ENCODE assay signal across 1 cellular context in the genomic region with DNA sequence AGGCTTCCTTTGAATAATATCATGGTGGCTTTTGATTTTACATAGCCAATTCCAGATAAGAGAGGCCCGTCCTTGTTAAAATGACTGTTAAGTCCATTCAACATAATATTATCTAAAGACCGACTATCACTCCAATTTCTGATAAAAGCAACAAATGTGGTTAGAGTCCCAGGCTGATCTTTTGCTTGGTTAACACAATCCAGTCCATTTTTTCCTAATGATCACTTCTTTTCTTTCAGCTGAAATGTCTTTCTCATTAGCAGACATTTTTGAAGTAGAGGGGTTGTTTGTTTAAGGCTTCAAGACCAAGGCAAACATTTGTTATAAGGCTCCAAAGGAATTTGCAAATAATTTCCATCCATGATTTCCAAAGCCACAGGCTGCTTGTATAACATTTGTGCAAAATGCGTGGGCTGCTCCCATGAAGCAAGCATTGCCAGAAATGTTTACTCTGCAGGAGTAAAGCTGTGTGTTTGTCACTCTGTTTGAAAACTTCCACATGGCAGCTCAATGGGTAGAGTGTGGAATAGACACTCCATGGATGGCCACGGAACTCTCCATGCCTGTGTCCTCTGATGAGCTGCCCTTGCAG.
TF ChIP-seq lines count a peak whose summit lies in the region.

No MANE protein-coding gene starts in this region.

TF ChIP-seq in HepG2, 621 proteins besides CTCF, POLR2A, EP300 and RAD21 (continued from another document and continues in another):
- TF ChIP-seq, protein P1, sequence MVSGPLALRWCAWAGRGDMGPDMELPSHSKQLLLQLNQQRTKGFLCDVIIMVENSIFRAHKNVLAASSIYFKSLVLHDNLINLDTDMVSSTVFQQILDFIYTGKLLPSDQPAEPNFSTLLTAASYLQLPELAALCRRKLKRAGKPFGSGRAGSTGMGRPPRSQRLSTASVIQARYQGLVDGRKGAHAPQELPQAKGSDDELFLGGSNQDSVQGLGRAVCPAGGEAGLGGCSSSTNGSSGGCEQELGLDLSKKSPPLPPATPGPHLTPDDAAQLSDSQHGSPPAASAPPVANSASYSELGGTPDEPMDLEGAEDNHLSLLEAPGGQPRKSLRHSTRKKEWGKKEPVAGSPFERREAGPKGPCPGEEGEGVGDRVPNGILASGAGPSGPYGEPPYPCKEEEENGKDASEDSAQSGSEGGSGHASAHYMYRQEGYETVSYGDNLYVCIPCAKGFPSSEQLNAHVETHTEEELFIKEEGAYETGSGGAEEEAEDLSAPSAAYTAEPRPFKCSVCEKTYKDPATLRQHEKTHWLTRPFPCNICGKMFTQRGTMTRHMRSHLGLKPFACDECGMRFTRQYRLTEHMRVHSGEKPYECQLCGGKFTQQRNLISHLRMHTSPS (CRISPR knock-in tag; IDR thresholded peaks at IDR 0.05; ENCODE audit: low read depth) = no peak
- TF ChIP-seq, protein P2, sequence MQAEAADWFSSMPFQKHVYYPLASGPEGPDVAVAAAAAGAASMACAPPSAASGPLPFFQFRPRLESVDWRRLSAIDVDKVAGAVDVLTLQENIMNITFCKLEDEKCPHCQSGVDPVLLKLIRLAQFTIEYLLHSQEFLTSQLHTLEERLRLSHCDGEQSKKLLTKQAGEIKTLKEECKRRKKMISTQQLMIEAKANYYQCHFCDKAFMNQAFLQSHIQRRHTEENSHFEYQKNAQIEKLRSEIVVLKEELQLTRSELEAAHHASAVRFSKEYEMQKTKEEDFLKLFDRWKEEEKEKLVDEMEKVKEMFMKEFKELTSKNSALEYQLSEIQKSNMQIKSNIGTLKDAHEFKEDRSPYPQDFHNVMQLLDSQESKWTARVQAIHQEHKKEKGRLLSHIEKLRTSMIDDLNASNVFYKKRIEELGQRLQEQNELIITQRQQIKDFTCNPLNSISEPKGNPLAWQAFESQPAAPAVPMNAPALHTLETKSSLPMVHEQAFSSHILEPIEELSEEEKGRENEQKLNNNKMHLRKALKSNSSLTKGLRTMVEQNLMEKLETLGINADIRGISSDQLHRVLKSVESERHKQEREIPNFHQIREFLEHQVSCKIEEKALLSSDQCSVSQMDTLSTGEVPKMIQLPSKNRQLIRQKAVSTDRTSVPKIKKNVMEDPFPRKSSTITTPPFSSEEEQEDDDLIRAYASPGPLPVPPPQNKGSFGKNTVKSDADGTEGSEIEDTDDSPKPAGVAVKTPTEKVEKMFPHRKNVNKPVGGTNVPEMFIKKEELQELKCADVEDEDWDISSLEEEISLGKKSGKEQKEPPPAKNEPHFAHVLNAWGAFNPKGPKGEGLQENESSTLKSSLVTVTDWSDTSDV (CRISPR knock-in tag; IDR thresholded peaks at IDR 0.05) = no peak
- no peak for TF ChIP-seq NCOA5 (CRISPR knock-in tag; IDR thresholded peaks at IDR 0.05)
- TF ChIP-seq ZNF496 (CRISPR knock-in tag; IDR thresholded peaks at IDR 0.05; ENCODE audit: insufficient replicate concordance) = no peak
- no peak for TF ChIP-seq ZNF205 (CRISPR knock-in tag; IDR thresholded peaks at IDR 0.05)
- no peak for TF ChIP-seq ZNF629 (CRISPR knock-in tag; conservative IDR thresholded peaks at IDR 0.05)
- TF ChIP-seq, protein P3, sequence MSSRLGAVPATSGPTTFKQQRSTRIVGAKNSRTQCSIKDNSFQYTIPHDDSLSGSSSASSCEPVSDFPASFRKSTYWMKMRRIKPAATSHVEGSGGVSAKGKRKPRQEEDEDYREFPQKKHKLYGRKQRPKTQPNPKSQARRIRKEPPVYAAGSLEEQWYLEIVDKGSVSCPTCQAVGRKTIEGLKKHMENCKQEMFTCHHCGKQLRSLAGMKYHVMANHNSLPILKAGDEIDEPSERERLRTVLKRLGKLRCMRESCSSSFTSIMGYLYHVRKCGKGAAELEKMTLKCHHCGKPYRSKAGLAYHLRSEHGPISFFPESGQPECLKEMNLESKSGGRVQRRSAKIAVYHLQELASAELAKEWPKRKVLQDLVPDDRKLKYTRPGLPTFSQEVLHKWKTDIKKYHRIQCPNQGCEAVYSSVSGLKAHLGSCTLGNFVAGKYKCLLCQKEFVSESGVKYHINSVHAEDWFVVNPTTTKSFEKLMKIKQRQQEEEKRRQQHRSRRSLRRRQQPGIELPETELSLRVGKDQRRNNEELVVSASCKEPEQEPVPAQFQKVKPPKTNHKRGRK (CRISPR knock-in tag; IDR thresholded peaks at IDR 0.05) = no peak
- no peak for TF ChIP-seq NR2F2 (IDR thresholded peaks at IDR 0.05; ENCODE audit: borderline replicate concordance, low read depth)
- TF ChIP-seq, protein P4, sequence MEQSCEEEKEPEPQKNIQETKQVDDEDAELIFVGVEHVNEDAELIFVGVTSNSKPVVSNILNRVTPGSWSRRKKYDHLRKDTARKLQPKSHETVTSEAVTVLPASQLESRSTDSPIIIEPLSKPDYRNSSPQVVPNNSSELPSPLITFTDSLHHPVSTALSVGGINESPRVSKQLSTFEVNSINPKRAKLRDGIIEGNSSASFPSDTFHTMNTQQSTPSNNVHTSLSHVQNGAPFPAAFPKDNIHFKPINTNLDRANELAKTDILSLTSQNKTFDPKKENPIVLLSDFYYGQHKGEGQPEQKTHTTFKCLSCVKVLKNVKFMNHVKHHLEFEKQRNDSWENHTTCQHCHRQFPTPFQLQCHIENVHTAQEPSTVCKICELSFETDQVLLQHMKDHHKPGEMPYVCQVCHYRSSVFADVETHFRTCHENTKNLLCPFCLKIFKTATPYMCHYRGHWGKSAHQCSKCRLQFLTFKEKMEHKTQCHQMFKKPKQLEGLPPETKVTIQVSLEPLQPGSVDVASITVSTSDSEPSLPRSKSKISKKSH (CRISPR knock-in tag; IDR thresholded peaks at IDR 0.05; ENCODE audit: borderline replicate concordance) = no peak
- no peak for TF ChIP-seq ZNF850 (CRISPR knock-in tag; conservative IDR thresholded peaks at IDR 0.05)
- 0 out of 3 replicates have a peak, but pooled peaks have one; percentile 39 for TF ChIP-seq MXI1 (IDR thresholded peaks at IDR 0.05; ENCODE audit: borderline replicate concordance, low read depth, low read length)
- TF ChIP-seq, protein P5, sequence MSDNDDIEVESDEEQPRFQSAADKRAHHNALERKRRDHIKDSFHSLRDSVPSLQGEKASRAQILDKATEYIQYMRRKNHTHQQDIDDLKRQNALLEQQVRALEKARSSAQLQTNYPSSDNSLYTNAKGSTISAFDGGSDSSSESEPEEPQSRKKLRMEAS (IDR thresholded peaks at IDR 0.05) = peak; percentile 35; the same call in 1 of the 2 replicates
- TF ChIP-seq, protein P6, sequence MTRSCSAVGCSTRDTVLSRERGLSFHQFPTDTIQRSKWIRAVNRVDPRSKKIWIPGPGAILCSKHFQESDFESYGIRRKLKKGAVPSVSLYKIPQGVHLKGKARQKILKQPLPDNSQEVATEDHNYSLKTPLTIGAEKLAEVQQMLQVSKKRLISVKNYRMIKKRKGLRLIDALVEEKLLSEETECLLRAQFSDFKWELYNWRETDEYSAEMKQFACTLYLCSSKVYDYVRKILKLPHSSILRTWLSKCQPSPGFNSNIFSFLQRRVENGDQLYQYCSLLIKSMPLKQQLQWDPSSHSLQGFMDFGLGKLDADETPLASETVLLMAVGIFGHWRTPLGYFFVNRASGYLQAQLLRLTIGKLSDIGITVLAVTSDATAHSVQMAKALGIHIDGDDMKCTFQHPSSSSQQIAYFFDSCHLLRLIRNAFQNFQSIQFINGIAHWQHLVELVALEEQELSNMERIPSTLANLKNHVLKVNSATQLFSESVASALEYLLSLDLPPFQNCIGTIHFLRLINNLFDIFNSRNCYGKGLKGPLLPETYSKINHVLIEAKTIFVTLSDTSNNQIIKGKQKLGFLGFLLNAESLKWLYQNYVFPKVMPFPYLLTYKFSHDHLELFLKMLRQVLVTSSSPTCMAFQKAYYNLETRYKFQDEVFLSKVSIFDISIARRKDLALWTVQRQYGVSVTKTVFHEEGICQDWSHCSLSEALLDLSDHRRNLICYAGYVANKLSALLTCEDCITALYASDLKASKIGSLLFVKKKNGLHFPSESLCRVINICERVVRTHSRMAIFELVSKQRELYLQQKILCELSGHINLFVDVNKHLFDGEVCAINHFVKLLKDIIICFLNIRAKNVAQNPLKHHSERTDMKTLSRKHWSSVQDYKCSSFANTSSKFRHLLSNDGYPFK (CRISPR knock-in tag; IDR thresholded peaks at IDR 0.05; ENCODE audit: borderline replicate concordance) = no peak
- TF ChIP-seq GLI4 (CRISPR knock-in tag; IDR thresholded peaks at IDR 0.05; ENCODE audit: borderline replicate concordance) = no peak
- no peak for TF ChIP-seq ZMYM2 (CRISPR knock-in tag; IDR thresholded peaks at IDR 0.05)
- no peak for TF ChIP-seq NR2F6 (IDR thresholded peaks at IDR 0.05)
- TF ChIP-seq NR2F6 (CRISPR knock-in tag; IDR thresholded peaks at IDR 0.05) = no peak
- TF ChIP-seq HOXD1 (CRISPR knock-in tag; IDR thresholded peaks at IDR 0.05) = no peak
- TF ChIP-seq ZNF766 (CRISPR knock-in tag; IDR thresholded peaks at IDR 0.05; ENCODE audit: borderline replicate concordance) = no peak
- TF ChIP-seq ZNF354B (CRISPR knock-in tag; IDR thresholded peaks at IDR 0.05) = no peak
- no peak for TF ChIP-seq ZNF605 (CRISPR knock-in tag; IDR thresholded peaks at IDR 0.05)
- TF ChIP-seq PHB2 (IDR thresholded peaks at IDR 0.05; ENCODE audit: partially characterized antibody) = no peak
- peak; percentile 49; the same call in 1 of the 2 replicates for TF ChIP-seq SALL1 (CRISPR knock-in tag; IDR thresholded peaks at IDR 0.05)
- no peak for TF ChIP-seq HNF4G (IDR thresholded peaks at IDR 0.05; ENCODE audit: borderline replicate concordance, low read depth, low read length)
- no peak for TF ChIP-seq HNF4G (CRISPR knock-in tag; IDR thresholded peaks at IDR 0.05; ENCODE audit: borderline replicate concordance, low read depth)
- TF ChIP-seq, protein P7, sequence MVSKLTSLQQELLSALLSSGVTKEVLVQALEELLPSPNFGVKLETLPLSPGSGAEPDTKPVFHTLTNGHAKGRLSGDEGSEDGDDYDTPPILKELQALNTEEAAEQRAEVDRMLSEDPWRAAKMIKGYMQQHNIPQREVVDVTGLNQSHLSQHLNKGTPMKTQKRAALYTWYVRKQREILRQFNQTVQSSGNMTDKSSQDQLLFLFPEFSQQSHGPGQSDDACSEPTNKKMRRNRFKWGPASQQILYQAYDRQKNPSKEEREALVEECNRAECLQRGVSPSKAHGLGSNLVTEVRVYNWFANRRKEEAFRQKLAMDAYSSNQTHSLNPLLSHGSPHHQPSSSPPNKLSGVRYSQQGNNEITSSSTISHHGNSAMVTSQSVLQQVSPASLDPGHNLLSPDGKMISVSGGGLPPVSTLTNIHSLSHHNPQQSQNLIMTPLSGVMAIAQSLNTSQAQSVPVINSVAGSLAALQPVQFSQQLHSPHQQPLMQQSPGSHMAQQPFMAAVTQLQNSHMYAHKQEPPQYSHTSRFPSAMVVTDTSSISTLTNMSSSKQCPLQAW (CRISPR knock-in tag; IDR thresholded peaks at IDR 0.05) = no peak
- TF ChIP-seq GABPB1 (CRISPR knock-in tag; IDR thresholded peaks at IDR 0.05) = no peak
- TF ChIP-seq, protein P8, sequence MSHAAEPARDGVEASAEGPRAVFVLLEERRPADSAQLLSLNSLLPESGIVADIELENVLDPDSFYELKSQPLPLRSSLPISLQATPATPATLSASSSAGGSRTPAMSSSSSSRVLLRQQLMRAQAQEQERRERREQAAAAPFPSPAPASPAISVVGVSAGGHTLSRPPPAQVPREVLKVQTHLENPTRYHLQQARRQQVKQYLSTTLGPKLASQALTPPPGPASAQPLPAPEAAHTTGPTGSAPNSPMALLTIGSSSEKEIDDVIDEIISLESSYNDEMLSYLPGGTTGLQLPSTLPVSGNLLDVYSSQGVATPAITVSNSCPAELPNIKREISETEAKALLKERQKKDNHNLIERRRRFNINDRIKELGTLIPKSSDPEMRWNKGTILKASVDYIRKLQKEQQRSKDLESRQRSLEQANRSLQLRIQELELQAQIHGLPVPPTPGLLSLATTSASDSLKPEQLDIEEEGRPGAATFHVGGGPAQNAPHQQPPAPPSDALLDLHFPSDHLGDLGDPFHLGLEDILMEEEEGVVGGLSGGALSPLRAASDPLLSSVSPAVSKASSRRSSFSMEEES (CRISPR knock-in tag; IDR thresholded peaks at IDR 0.05) = no peak
- TF ChIP-seq, protein P9, sequence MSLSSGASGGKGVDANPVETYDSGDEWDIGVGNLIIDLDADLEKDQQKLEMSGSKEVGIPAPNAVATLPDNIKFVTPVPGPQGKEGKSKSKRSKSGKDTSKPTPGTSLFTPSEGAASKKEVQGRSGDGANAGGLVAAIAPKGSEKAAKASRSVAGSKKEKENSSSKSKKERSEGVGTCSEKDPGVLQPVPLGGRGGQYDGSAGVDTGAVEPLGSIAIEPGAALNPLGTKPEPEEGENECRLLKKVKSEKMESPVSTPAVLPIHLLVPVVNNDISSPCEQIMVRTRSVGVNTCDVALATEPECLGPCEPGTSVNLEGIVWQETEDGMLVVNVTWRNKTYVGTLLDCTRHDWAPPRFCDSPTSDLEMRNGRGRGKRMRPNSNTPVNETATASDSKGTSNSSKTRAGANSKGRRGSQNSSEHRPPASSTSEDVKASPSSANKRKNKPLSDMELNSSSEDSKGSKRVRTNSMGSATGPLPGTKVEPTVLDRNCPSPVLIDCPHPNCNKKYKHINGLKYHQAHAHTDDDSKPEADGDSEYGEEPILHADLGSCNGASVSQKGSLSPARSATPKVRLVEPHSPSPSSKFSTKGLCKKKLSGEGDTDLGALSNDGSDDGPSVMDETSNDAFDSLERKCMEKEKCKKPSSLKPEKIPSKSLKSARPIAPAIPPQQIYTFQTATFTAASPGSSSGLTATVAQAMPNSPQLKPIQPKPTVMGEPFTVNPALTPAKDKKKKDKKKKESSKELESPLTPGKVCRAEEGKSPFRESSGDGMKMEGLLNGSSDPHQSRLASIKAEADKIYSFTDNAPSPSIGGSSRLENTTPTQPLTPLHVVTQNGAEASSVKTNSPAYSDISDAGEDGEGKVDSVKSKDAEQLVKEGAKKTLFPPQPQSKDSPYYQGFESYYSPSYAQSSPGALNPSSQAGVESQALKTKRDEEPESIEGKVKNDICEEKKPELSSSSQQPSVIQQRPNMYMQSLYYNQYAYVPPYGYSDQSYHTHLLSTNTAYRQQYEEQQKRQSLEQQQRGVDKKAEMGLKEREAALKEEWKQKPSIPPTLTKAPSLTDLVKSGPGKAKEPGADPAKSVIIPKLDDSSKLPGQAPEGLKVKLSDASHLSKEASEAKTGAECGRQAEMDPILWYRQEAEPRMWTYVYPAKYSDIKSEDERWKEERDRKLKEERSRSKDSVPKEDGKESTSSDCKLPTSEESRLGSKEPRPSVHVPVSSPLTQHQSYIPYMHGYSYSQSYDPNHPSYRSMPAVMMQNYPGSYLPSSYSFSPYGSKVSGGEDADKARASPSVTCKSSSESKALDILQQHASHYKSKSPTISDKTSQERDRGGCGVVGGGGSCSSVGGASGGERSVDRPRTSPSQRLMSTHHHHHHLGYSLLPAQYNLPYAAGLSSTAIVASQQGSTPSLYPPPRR (CRISPR knock-in tag; IDR thresholded peaks at IDR 0.05; ENCODE audit: borderline replicate concordance) = no peak
- TF ChIP-seq ZNF44 (CRISPR knock-in tag; IDR thresholded peaks at IDR 0.05) = no peak
- TF ChIP-seq, protein P10, sequence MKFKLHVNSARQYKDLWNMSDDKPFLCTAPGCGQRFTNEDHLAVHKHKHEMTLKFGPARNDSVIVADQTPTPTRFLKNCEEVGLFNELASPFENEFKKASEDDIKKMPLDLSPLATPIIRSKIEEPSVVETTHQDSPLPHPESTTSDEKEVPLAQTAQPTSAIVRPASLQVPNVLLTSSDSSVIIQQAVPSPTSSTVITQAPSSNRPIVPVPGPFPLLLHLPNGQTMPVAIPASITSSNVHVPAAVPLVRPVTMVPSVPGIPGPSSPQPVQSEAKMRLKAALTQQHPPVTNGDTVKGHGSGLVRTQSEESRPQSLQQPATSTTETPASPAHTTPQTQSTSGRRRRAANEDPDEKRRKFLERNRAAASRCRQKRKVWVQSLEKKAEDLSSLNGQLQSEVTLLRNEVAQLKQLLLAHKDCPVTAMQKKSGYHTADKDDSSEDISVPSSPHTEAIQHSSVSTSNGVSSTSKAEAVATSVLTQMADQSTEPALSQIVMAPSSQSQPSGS (CRISPR knock-in tag; IDR thresholded peaks at IDR 0.05) = peak; percentile 35; the same call in 1 of the 2 replicates
- no peak for TF ChIP-seq RFXANK (CRISPR knock-in tag; IDR thresholded peaks at IDR 0.05)
- no peak for TF ChIP-seq ZNF484 (CRISPR knock-in tag; IDR thresholded peaks at IDR 0.05; ENCODE audit: borderline replicate concordance, low read depth)
- no peak for TF ChIP-seq SKI (IDR thresholded peaks at IDR 0.05; ENCODE audit: partially characterized antibody)
